In the genomic region with DNA sequence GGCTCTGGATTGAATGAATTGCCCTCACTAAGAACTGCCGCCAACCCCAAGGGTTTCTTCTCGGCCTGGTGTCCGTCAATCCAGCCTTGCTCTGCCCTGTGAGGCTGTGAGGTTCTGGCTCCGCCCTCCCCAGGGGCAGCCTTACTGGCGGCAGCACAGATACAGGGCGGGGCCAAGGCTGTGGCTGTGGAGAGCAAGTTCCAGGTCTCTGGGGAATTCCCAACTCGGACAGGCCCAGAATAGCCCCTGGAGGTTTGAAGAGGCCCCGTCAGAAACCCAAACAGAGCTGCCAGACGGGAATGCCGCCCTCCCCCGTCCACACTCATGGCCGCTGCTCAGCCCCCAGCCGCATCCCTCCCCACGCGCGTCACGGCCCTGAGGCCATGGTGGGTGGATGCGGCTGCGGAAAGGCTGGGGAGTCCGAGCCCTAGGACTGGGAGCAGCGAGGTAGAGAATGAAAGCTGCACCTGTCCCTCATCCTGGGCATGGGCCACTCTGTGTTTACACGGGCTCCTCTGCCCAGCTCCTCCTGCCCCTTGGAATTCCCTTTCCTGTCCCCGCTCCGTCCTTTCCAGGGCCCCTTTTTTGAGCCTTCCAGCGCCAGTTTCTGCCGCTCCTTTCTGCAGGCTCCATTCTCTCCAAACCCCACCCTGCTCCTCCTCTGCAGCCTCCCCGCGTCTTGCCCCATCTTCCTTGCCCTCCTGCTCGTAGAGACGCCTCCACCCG, we compare ENCODE assay signal across 1 cellular context.
TF ChIP-seq lines count a peak whose summit lies in the region.

No MANE protein-coding gene starts in this region.

TF ChIP-seq in HepG2, 621 proteins besides CTCF, POLR2A, EP300 and RAD21 (continued from another document and continues in another):
- TF ChIP-seq, protein P1, sequence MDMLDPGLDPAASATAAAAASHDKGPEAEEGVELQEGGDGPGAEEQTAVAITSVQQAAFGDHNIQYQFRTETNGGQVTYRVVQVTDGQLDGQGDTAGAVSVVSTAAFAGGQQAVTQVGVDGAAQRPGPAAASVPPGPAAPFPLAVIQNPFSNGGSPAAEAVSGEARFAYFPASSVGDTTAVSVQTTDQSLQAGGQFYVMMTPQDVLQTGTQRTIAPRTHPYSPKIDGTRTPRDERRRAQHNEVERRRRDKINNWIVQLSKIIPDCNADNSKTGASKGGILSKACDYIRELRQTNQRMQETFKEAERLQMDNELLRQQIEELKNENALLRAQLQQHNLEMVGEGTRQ (IDR thresholded peaks at IDR 0.05; ENCODE audit: low read depth, low read length): no peak
- TF ChIP-seq, protein P1 (CRISPR knock-in tag; IDR thresholded peaks at IDR 0.05; ENCODE audit: borderline replicate concordance): no peak
- TF ChIP-seq ZNF781 (CRISPR knock-in tag; IDR thresholded peaks at IDR 0.05; ENCODE audit: borderline replicate concordance, not compliant biosample characterization) (peak; percentile 88), ZMAT3 (CRISPR knock-in tag; conservative IDR thresholded peaks at IDR 0.05) (no peak; the same call in 1 of the 2 replicates), MED1 (CRISPR knock-in tag; IDR thresholded peaks at IDR 0.05) (0 out of 2 replicates have a peak, but pooled peaks have one; percentile 53), ZNF33A (CRISPR knock-in tag; IDR thresholded peaks at IDR 0.05; ENCODE audit: borderline replicate concordance) (no peak), MBD4 (IDR thresholded peaks at IDR 0.05; ENCODE audit: borderline replicate concordance, low read length) (no peak), ZNF780A (CRISPR knock-in tag; IDR thresholded peaks at IDR 0.05) (no peak), HNRNPK (IDR thresholded peaks at IDR 0.05; ENCODE audit: low read depth, low read length, poor library complexity, severe bottlenecking) (no peak), ZNF772 (CRISPR knock-in tag; IDR thresholded peaks at IDR 0.05) (no peak; the same call in 1 of the 2 replicates), ZNF383 (CRISPR knock-in tag; IDR thresholded peaks at IDR 0.05; ENCODE audit: borderline replicate concordance) (no peak), MTA3 (CRISPR knock-in tag; IDR thresholded peaks at IDR 0.05) (no peak), AKAP8 (CRISPR knock-in tag; IDR thresholded peaks at IDR 0.05) (peak; percentile 90; the same call in 1 of the 2 replicates), CENPT (CRISPR knock-in tag; IDR thresholded peaks at IDR 0.05; ENCODE audit: low read depth) (peak; percentile 95; the same call in 1 of the 2 replicates), ZNF225 (CRISPR knock-in tag; IDR thresholded peaks at IDR 0.05) (peak; percentile 77; the same call in 1 of the 2 replicates), FOXK1 (CRISPR knock-in tag; IDR thresholded peaks at IDR 0.05; ENCODE audit: borderline replicate concordance, low read depth) (no peak), SUZ12 (IDR thresholded peaks at IDR 0.05; ENCODE audit: low read depth, low read length) (no peak), KAT8 (CRISPR knock-in tag; IDR thresholded peaks at IDR 0.05) (no peak; the same call in 1 of the 2 replicates), ATF7 (IDR thresholded peaks at IDR 0.05) (no peak), ATF7 (CRISPR knock-in tag; IDR thresholded peaks at IDR 0.05) (no peak), RBM39 (IDR thresholded peaks at IDR 0.05; ENCODE audit: low read depth, low read length, poor library complexity, severe bottlenecking) (peak; percentile 65), FIP1L1 (IDR thresholded peaks at IDR 0.05; ENCODE audit: borderline replicate concordance, insufficient read depth, low read depth, low read length) (peak; percentile 95; the same call in 1 of the 2 replicates), ZZZ3 (CRISPR knock-in tag; IDR thresholded peaks at IDR 0.05; ENCODE audit: borderline replicate concordance) (no peak; the same call in 1 of the 2 replicates), YY1 (IDR thresholded peaks at IDR 0.05; ENCODE audit: insufficient read depth, insufficient replicate concordance, low read depth, low read length) (peak; percentile 78), ELF1 (CRISPR knock-in tag; IDR thresholded peaks at IDR 0.05) (peak; percentile 34; the same call in 1 of the 2 replicates), ZNF577 (CRISPR knock-in tag; IDR thresholded peaks at IDR 0.05; ENCODE audit: borderline replicate concordance, low read depth) (no peak), THYN1 (CRISPR knock-in tag; IDR thresholded peaks at IDR 0.05; ENCODE audit: borderline replicate concordance, low read depth) (no peak), MAFF (IDR thresholded peaks at IDR 0.05; ENCODE audit: low read depth, low read length) (no peak), MED8 (CRISPR knock-in tag; IDR thresholded peaks at IDR 0.05; ENCODE audit: insufficient replicate concordance) (no peak), ARID2 (CRISPR knock-in tag; IDR thresholded peaks at IDR 0.05; ENCODE audit: borderline replicate concordance) (no peak), ZNF329 (CRISPR knock-in tag; IDR thresholded peaks at IDR 0.05; ENCODE audit: low read depth) (no peak), CHCHD3 (CRISPR knock-in tag; IDR thresholded peaks at IDR 0.05) (no peak), ZNF598 (CRISPR knock-in tag; IDR thresholded peaks at IDR 0.05; ENCODE audit: borderline replicate concordance) (peak; percentile 73; the same call in 1 of the 2 replicates)
- TF ChIP-seq, protein P2, sequence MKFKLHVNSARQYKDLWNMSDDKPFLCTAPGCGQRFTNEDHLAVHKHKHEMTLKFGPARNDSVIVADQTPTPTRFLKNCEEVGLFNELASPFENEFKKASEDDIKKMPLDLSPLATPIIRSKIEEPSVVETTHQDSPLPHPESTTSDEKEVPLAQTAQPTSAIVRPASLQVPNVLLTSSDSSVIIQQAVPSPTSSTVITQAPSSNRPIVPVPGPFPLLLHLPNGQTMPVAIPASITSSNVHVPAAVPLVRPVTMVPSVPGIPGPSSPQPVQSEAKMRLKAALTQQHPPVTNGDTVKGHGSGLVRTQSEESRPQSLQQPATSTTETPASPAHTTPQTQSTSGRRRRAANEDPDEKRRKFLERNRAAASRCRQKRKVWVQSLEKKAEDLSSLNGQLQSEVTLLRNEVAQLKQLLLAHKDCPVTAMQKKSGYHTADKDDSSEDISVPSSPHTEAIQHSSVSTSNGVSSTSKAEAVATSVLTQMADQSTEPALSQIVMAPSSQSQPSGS (CRISPR knock-in tag; IDR thresholded peaks at IDR 0.05): peak; percentile 25; the same call in 1 of the 2 replicates
- TF ChIP-seq, protein P3, sequence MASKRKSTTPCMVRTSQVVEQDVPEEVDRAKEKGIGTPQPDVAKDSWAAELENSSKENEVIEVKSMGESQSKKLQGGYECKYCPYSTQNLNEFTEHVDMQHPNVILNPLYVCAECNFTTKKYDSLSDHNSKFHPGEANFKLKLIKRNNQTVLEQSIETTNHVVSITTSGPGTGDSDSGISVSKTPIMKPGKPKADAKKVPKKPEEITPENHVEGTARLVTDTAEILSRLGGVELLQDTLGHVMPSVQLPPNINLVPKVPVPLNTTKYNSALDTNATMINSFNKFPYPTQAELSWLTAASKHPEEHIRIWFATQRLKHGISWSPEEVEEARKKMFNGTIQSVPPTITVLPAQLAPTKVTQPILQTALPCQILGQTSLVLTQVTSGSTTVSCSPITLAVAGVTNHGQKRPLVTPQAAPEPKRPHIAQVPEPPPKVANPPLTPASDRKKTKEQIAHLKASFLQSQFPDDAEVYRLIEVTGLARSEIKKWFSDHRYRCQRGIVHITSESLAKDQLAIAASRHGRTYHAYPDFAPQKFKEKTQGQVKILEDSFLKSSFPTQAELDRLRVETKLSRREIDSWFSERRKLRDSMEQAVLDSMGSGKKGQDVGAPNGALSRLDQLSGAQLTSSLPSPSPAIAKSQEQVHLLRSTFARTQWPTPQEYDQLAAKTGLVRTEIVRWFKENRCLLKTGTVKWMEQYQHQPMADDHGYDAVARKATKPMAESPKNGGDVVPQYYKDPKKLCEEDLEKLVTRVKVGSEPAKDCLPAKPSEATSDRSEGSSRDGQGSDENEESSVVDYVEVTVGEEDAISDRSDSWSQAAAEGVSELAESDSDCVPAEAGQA (IDR thresholded peaks at IDR 0.05; ENCODE audit: low read depth): no peak
- TF ChIP-seq, protein P3 (CRISPR knock-in tag; IDR thresholded peaks at IDR 0.05; ENCODE audit: borderline replicate concordance): no peak
- TF ChIP-seq, protein P4, sequence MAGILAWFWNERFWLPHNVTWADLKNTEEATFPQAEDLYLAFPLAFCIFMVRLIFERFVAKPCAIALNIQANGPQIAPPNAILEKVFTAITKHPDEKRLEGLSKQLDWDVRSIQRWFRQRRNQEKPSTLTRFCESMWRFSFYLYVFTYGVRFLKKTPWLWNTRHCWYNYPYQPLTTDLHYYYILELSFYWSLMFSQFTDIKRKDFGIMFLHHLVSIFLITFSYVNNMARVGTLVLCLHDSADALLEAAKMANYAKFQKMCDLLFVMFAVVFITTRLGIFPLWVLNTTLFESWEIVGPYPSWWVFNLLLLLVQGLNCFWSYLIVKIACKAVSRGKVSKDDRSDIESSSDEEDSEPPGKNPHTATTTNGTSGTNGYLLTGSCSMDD (CRISPR knock-in tag; IDR thresholded peaks at IDR 0.05): no peak; the same call in 1 of the 2 replicates
- TF ChIP-seq, protein P5, sequence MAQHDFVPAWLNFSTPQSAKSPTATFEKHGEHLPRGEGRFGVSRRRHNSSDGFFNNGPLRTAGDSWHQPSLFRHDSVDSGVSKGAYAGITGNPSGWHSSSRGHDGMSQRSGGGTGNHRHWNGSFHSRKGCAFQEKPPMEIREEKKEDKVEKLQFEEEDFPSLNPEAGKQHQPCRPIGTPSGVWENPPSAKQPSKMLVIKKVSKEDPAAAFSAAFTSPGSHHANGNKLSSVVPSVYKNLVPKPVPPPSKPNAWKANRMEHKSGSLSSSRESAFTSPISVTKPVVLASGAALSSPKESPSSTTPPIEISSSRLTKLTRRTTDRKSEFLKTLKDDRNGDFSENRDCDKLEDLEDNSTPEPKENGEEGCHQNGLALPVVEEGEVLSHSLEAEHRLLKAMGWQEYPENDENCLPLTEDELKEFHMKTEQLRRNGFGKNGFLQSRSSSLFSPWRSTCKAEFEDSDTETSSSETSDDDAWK (CRISPR knock-in tag; IDR thresholded peaks at IDR 0.05): no peak
- TF ChIP-seq, protein P6, sequence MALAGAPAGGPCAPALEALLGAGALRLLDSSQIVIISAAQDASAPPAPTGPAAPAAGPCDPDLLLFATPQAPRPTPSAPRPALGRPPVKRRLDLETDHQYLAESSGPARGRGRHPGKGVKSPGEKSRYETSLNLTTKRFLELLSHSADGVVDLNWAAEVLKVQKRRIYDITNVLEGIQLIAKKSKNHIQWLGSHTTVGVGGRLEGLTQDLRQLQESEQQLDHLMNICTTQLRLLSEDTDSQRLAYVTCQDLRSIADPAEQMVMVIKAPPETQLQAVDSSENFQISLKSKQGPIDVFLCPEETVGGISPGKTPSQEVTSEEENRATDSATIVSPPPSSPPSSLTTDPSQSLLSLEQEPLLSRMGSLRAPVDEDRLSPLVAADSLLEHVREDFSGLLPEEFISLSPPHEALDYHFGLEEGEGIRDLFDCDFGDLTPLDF (CRISPR knock-in tag; IDR thresholded peaks at IDR 0.05): 0 out of 2 replicates have a peak, but pooled peaks have one; percentile 26
- TF ChIP-seq, protein P7, sequence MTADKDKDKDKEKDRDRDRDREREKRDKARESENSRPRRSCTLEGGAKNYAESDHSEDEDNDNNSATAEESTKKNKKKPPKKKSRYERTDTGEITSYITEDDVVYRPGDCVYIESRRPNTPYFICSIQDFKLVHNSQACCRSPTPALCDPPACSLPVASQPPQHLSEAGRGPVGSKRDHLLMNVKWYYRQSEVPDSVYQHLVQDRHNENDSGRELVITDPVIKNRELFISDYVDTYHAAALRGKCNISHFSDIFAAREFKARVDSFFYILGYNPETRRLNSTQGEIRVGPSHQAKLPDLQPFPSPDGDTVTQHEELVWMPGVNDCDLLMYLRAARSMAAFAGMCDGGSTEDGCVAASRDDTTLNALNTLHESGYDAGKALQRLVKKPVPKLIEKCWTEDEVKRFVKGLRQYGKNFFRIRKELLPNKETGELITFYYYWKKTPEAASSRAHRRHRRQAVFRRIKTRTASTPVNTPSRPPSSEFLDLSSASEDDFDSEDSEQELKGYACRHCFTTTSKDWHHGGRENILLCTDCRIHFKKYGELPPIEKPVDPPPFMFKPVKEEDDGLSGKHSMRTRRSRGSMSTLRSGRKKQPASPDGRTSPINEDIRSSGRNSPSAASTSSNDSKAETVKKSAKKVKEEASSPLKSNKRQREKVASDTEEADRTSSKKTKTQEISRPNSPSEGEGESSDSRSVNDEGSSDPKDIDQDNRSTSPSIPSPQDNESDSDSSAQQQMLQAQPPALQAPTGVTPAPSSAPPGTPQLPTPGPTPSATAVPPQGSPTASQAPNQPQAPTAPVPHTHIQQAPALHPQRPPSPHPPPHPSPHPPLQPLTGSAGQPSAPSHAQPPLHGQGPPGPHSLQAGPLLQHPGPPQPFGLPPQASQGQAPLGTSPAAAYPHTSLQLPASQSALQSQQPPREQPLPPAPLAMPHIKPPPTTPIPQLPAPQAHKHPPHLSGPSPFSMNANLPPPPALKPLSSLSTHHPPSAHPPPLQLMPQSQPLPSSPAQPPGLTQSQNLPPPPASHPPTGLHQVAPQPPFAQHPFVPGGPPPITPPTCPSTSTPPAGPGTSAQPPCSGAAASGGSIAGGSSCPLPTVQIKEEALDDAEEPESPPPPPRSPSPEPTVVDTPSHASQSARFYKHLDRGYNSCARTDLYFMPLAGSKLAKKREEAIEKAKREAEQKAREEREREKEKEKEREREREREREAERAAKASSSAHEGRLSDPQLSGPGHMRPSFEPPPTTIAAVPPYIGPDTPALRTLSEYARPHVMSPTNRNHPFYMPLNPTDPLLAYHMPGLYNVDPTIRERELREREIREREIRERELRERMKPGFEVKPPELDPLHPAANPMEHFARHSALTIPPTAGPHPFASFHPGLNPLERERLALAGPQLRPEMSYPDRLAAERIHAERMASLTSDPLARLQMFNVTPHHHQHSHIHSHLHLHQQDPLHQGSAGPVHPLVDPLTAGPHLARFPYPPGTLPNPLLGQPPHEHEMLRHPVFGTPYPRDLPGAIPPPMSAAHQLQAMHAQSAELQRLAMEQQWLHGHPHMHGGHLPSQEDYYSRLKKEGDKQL (CRISPR knock-in tag; IDR thresholded peaks at IDR 0.05; ENCODE audit: low read depth): 0 out of 2 replicates have a peak, but pooled peaks have one; percentile 17
